Comparison of ENCODE assay signal across 1 cellular context in the genomic region with DNA sequence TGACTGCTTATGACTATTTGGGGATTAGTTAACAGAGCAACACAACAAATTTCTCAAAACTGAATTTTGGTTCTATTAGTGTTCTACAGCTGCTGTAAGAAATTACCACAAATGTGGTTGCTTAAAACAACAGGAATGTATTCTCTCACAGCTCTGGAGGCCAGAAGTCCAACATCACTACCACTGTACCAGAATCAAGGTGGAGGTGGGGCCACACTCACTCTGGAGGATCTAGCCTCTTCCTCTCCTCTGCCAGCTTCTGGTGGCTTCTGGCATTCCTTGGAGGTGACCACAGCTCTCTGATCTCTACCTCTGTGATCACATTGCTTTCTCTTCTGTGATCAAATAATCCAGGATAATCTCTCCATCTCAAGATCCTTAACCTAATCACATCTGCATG.
TF ChIP-seq lines count a peak whose summit lies in the region.

No MANE protein-coding gene starts in this region.

TF ChIP-seq in HEK293, 187 proteins besides CTCF, POLR2A, EP300 and RAD21 (continued from another document):
- TF ChIP-seq, protein P1, sequence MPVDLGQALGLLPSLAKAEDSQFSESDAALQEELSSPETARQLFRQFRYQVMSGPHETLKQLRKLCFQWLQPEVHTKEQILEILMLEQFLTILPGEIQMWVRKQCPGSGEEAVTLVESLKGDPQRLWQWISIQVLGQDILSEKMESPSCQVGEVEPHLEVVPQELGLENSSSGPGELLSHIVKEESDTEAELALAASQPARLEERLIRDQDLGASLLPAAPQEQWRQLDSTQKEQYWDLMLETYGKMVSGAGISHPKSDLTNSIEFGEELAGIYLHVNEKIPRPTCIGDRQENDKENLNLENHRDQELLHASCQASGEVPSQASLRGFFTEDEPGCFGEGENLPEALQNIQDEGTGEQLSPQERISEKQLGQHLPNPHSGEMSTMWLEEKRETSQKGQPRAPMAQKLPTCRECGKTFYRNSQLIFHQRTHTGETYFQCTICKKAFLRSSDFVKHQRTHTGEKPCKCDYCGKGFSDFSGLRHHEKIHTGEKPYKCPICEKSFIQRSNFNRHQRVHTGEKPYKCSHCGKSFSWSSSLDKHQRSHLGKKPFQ (tag by site-specific recombination; IDR thresholded peaks at IDR 0.05): no peak
TF ChIP-seq in HEK293: peak in this region for 2.
